Comparison of ENCODE assay signal across 14 cellular contexts in the genomic region with DNA sequence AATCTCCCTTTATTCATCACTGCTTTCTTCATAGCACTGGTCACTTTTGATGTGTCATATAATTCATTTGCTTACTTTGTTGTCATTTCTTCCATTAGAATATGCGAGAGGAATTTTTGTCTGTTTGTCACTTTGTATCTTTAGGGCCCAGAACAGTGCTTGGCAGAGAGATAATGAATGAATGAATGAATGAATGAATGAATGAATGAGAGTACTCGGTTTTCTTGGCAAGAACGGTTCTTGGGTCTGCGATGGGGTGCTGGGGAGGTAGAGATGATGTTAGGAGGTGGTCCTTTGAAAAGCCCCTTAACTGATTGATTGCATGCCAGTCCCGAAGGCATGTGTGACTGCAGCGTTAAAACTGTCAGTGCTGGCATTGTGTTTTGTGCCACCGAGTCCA. TPM values are rescaled to one million over a fixed set of nuclear protein-coding genes. Genes with fewer than 3 reads are reported as not detected.
"Had no signal": no experiment of that assay in that cellular context is flagged by ENCODE, and none has a peak within 500 bp of the region (broad histone marks: within the 10 kb centered on the region; RNA-seq: fewer than 3 reads in every experiment).

No MANE protein-coding gene starts in this region.

- H3K36me3 Mint-ChIP-seq: naive thymus-derived CD8-positive, alpha-beta T cell had no signal

- DNase-seq: activated CD4-positive, alpha-beta T cell treated with anti-CD3 and anti-CD28 coated beads, Interleukin-2, amount 10 ng/mL, durations not matched to agents 7 days and 5 days; activated CD4-positive, CD25-positive, alpha-beta regulatory T cell; activated CD8-positive, alpha-beta memory T cell treated with anti-CD3 and anti-CD28 coated beads for 24 hours; activated naive CD4-positive, alpha-beta T cell treated with anti-CD3 and anti-CD28 coated beads, Interleukin-2, amount 50 U/mL, for 16 hours; brain microvascular endothelial cell; foreskin keratinocyte; naive thymus-derived CD8-positive, alpha-beta T cell; stimulated activated CD4-positive, alpha-beta T cell treated with anti-CD3 and anti-CD28 coated beads, Interleukin-2, amount 100 ng/mL, for 24 hours; stimulated activated naive B cell treated with anti-CD40 and anti-IgM and Interleukin-4, amounts not matched to agents 10 μg/mL and 1 μg/mL and 100 μg/mL, for 72 hours; T-helper 2 cell had no signal

- H3K27ac ChIP-seq: brain microvascular endothelial cell, foreskin keratinocyte had no signal

- H3K27me3 ChIP-seq: brain microvascular endothelial cell, foreskin keratinocyte had no signal

- H3K4me1 ChIP-seq: foreskin keratinocyte had no signal

- H3K27me3 Mint-ChIP-seq: activated CD4-positive, alpha-beta T cell treated with anti-CD3 and anti-CD28 coated beads, Interleukin-2, amount 10 ng/mL, durations not matched to agents 7 days and 5 days; activated T-helper 17 cell treated with anti-CD3 and anti-CD28 coated beads, Interleukin-2, amount 50 U/mL, for 72 hours; progenitor cell of endocrine pancreas; stimulated activated naive B cell treated with anti-CD40 and anti-IgM and Interleukin-4, amounts not matched to agents 10 μg/mL and 1 μg/mL and 100 μg/mL, for 72 hours had no signal

- FAIRE-seq: keratinocyte had no signal

- H3K4me1 Mint-ChIP-seq: activated CD4-positive, alpha-beta T cell treated with anti-CD3 and anti-CD28 coated beads, Interleukin-2, amount 10 ng/mL, durations not matched to agents 7 days and 5 days; activated T-helper 17 cell treated with anti-CD3 and anti-CD28 coated beads, Interleukin-2, amount 50 U/mL, for 72 hours; naive thymus-derived CD8-positive, alpha-beta T cell; stimulated activated naive B cell treated with anti-CD40 and anti-IgM and Interleukin-4, amounts not matched to agents 10 μg/mL and 1 μg/mL and 100 μg/mL, for 72 hours had no signal

- H3K4me3 Mint-ChIP-seq: activated CD4-positive, alpha-beta T cell treated with anti-CD3 and anti-CD28 coated beads, Interleukin-2, amount 10 ng/mL, durations not matched to agents 7 days and 5 days; activated T-helper 17 cell treated with anti-CD3 and anti-CD28 coated beads, Interleukin-2, amount 50 U/mL, for 72 hours; naive thymus-derived CD8-positive, alpha-beta T cell; stimulated activated naive B cell treated with anti-CD40 and anti-IgM and Interleukin-4, amounts not matched to agents 10 μg/mL and 1 μg/mL and 100 μg/mL, for 72 hours had no signal

- ATAC-seq: activated T-helper 17 cell treated with anti-CD3 and anti-CD28 coated beads, Interleukin-2, amount 50 U/mL, for 72 hours; foreskin keratinocyte; naive thymus-derived CD8-positive, alpha-beta T cell; sciatic nerve; stimulated activated naive B cell treated with anti-CD40 and anti-IgM and Interleukin-4, amounts not matched to agents 10 μg/mL and 1 μg/mL and 100 μg/mL, for 72 hours had no signal

- H3K27ac Mint-ChIP-seq: activated CD4-positive, alpha-beta T cell treated with anti-CD3 and anti-CD28 coated beads, Interleukin-2, amount 10 ng/mL, durations not matched to agents 7 days and 5 days; activated T-helper 17 cell treated with anti-CD3 and anti-CD28 coated beads, Interleukin-2, amount 50 U/mL, for 72 hours had no signal

- H3K9me3 Mint-ChIP-seq: activated CD4-positive, alpha-beta T cell treated with anti-CD3 and anti-CD28 coated beads, Interleukin-2, amount 10 ng/mL, durations not matched to agents 7 days and 5 days; activated T-helper 17 cell treated with anti-CD3 and anti-CD28 coated beads, Interleukin-2, amount 50 U/mL, for 72 hours; naive thymus-derived CD8-positive, alpha-beta T cell; stimulated activated naive B cell treated with anti-CD40 and anti-IgM and Interleukin-4, amounts not matched to agents 10 μg/mL and 1 μg/mL and 100 μg/mL, for 72 hours had no signal

RNA-seq across cellular contexts. Expression of gene LRRTM2, which starts 52.4 kb away (rescaled TPM):
- total RNA-seq: activated CD4-positive, alpha-beta T cell treated with anti-CD3 and anti-CD28 coated beads, Interleukin-2, amount 10 ng/mL, durations not matched to agents 7 days and 5 days; foreskin keratinocyte; naive thymus-derived CD8-positive, alpha-beta T cell; progenitor cell of endocrine pancreas had no signal
- polyA plus RNA-seq: foreskin keratinocyte; keratinocyte; naive thymus-derived CD8-positive, alpha-beta T cell had no signal
